In the genomic region with DNA sequence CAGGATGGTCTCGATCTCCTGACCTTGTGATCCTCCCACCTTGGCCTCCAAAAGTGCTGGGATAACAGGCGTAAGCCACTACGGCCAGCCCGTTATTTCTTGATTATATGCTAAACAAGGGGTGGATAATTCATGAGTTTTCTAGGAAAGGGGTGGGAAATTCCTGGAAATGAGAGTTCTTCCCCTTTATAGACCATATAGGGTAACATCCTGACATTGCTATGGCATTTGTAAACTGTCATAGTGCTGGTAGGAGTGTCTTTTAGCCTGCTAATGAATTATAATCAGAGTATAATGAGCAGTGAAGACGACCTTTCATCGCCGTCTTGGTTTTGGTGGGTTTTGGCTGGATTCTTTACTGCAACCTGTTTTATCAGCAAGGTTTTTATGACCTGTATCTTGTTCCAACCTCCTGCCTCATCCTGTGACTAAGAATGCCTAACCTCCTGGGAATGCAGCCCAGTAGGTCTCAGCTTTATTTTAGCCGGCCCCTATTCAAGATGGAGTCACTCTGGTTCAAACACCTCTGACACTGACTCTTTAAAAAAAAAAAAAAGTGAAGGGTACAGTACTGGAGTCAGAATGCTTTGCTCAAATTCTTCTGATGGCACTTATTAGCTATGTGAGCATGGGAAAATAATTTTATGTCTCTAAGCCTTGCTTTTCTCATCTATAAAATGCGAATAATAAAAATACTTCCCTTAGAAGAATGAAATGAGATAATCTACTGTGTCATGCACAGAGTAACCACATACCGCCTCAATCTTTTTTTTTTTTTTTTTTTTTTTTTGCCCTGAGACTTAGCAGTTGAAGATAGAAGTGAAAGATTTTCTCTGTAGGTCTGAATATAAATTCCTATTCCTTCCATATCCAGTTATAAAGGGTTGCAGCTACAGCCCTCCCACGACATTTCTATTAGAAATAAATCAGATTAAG, we compare ENCODE assay signal across 1 cellular context.
TF ChIP-seq lines count a peak whose summit lies in the region.

No MANE protein-coding gene starts in this region.

TF ChIP-seq in K562, 482 proteins besides CTCF, POLR2A, EP300 and RAD21 (continued from another document and continues in another):
- TF ChIP-seq ZNF143 (CRISPR knock-in tag; IDR thresholded peaks at IDR 0.05) (no peak), ZNF212 (CRISPR knock-in tag; IDR thresholded peaks at IDR 0.05) (peak; percentile 94), GTF2F1 (IDR thresholded peaks at IDR 0.05; ENCODE audit: low read depth, low read length) (no peak), MAFF (IDR thresholded peaks at IDR 0.05; ENCODE audit: low read length) (no peak), TBL1XR1 (IDR thresholded peaks at IDR 0.05; ENCODE audit: low read length in 2 of 2) (no peak), ZNF778 (CRISPR knock-in tag; IDR thresholded peaks at IDR 0.05) (no peak), NR4A1 (CRISPR knock-in tag; IDR thresholded peaks at IDR 0.05) (peak; percentile 93), NR4A1 (tag; IDR thresholded peaks at IDR 0.05) (peak; percentile 99), E2F6 (IDR thresholded peaks at IDR 0.05; ENCODE audit: borderline replicate concordance in 1 of 2, extremely low read depth in 1 of 2, insufficient read depth in 1 of 2, insufficient read length in 1 of 2, low read depth in 1 of 2, low read length in 1 of 2, poor library complexity in 1 of 2, severe bottlenecking in 1 of 2) (no peak), NR2F6 (CRISPR knock-in tag; IDR thresholded peaks at IDR 0.05) (peak; percentile 60; the same call in 1 of the 2 replicates), MEF2D (tag; conservative IDR thresholded peaks at IDR 0.05; ENCODE audit: low read depth) (peak; percentile 99), SMARCB1 (IDR thresholded peaks at IDR 0.05; ENCODE audit: insufficient read length, low read depth) (no peak), RBM39 (optimal IDR thresholded peaks at IDR 0.05; ENCODE audit: low read depth, low read length) (no peak), BCOR (IDR thresholded peaks at IDR 0.05) (no peak), HDAC2 (IDR thresholded peaks at IDR 0.05) (no peak), ERF (CRISPR knock-in tag; IDR thresholded peaks at IDR 0.05) (peak; percentile 98), ZNF12 (CRISPR knock-in tag; IDR thresholded peaks at IDR 0.05) (no peak), MYC (IDR thresholded peaks at IDR 0.05; ENCODE audit: low read depth, low read length) (no peak), MYC (CRISPR knock-in tag; IDR thresholded peaks at IDR 0.05; ENCODE audit: borderline replicate concordance, low read depth) (peak; percentile 98), MITF (IDR thresholded peaks at IDR 0.05) (no peak), ZNF764 (CRISPR knock-in tag; IDR thresholded peaks at IDR 0.05; ENCODE audit: low read depth) (no peak), TCF3 (CRISPR knock-in tag; IDR thresholded peaks at IDR 0.05) (no peak), BMI1 (IDR thresholded peaks at IDR 0.05; ENCODE audit: low read length) (no peak), ZNF165 (CRISPR knock-in tag; IDR thresholded peaks at IDR 0.05; ENCODE audit: borderline replicate concordance) (peak; percentile 79; the same call in 1 of the 2 replicates), SRF (CRISPR knock-in tag; IDR thresholded peaks at IDR 0.05) (peak; percentile 91 to 99), HEY1 (CRISPR knock-in tag; IDR thresholded peaks at IDR 0.05; ENCODE audit: borderline replicate concordance) (no peak), ZFPM2 (CRISPR knock-in tag; IDR thresholded peaks at IDR 0.05) (peak; percentile 96; the same call in 1 of the 2 replicates), CAMTA2 (CRISPR knock-in tag; conservative IDR thresholded peaks at IDR 0.05) (no peak), HOMEZ (CRISPR knock-in tag; IDR thresholded peaks at IDR 0.05) (peak; percentile 94; the same call in 1 of the 2 replicates), CREB1 (IDR thresholded peaks at IDR 0.05) (no peak), CREB1 (CRISPR knock-in tag; IDR thresholded peaks at IDR 0.05) (no peak), ZBTB17 (CRISPR knock-in tag; IDR thresholded peaks at IDR 0.05) (peak; percentile 94), SIX5 (IDR thresholded peaks at IDR 0.05; ENCODE audit: borderline replicate concordance in 1 of 2, insufficient read depth in 1 of 2, low read depth in 1 of 2, low read length in 2 of 2) (no peak), NCOA4 (IDR thresholded peaks at IDR 0.05; ENCODE audit: partially characterized antibody) (no peak), KLF16 (IDR thresholded peaks at IDR 0.05) (no peak), MIER1 (IDR thresholded peaks at IDR 0.05; ENCODE audit: low read depth) (no peak), PHF8 (IDR thresholded peaks at IDR 0.05; ENCODE audit: borderline replicate concordance, low read length) (no peak), ZNF24 (IDR thresholded peaks at IDR 0.05) (no peak), ZFP91 (CRISPR knock-in tag; IDR thresholded peaks at IDR 0.05) (no peak), KAT8 (IDR thresholded peaks at IDR 0.05; ENCODE audit: low read depth) (no peak), PURB (CRISPR knock-in tag; IDR thresholded peaks at IDR 0.05; ENCODE audit: low read depth) (no peak), GMEB1 (CRISPR knock-in tag; IDR thresholded peaks at IDR 0.05) (peak; percentile 73), ZFP36 (IDR thresholded peaks at IDR 0.05; ENCODE audit: low read depth, low read length, partially characterized antibody) (no peak)
- TF ChIP-seq, protein P1, sequence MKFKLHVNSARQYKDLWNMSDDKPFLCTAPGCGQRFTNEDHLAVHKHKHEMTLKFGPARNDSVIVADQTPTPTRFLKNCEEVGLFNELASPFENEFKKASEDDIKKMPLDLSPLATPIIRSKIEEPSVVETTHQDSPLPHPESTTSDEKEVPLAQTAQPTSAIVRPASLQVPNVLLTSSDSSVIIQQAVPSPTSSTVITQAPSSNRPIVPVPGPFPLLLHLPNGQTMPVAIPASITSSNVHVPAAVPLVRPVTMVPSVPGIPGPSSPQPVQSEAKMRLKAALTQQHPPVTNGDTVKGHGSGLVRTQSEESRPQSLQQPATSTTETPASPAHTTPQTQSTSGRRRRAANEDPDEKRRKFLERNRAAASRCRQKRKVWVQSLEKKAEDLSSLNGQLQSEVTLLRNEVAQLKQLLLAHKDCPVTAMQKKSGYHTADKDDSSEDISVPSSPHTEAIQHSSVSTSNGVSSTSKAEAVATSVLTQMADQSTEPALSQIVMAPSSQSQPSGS (CRISPR knock-in tag; IDR thresholded peaks at IDR 0.05) = no peak
- TF ChIP-seq, protein P2, sequence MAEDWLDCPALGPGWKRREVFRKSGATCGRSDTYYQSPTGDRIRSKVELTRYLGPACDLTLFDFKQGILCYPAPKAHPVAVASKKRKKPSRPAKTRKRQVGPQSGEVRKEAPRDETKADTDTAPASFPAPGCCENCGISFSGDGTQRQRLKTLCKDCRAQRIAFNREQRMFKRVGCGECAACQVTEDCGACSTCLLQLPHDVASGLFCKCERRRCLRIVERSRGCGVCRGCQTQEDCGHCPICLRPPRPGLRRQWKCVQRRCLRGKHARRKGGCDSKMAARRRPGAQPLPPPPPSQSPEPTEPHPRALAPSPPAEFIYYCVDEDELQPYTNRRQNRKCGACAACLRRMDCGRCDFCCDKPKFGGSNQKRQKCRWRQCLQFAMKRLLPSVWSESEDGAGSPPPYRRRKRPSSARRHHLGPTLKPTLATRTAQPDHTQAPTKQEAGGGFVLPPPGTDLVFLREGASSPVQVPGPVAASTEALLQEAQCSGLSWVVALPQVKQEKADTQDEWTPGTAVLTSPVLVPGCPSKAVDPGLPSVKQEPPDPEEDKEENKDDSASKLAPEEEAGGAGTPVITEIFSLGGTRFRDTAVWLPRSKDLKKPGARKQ (CRISPR knock-in tag; IDR thresholded peaks at IDR 0.05) = peak; percentile 95
- TF ChIP-seq, protein P3, sequence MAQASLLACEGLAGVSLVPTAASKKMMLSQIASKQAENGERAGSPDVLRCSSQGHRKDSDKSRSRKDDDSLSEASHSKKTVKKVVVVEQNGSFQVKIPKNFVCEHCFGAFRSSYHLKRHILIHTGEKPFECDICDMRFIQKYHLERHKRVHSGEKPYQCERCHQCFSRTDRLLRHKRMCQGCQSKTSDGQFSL (CRISPR knock-in tag; IDR thresholded peaks at IDR 0.05) = no peak
- TF ChIP-seq, protein P3 (tag; IDR thresholded peaks at IDR 0.05) = peak in 1 of 2 experiments; percentile 100; a peak in 2 of 4 replicates
- TF ChIP-seq, protein P4, sequence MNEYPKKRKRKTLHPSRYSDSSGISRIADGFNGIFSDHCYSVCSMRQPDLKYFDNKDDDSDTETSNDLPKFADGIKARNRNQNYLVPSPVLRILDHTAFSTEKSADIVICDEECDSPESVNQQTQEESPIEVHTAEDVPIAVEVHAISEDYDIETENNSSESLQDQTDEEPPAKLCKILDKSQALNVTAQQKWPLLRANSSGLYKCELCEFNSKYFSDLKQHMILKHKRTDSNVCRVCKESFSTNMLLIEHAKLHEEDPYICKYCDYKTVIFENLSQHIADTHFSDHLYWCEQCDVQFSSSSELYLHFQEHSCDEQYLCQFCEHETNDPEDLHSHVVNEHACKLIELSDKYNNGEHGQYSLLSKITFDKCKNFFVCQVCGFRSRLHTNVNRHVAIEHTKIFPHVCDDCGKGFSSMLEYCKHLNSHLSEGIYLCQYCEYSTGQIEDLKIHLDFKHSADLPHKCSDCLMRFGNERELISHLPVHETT (CRISPR knock-in tag; conservative IDR thresholded peaks at IDR 0.05 in 1 of 2, IDR thresholded peaks at IDR 0.05 in 1 of 2) = peak in 1 of 2 experiments; percentile 99; a peak in 2 of 4 replicates
- TF ChIP-seq, protein P5, sequence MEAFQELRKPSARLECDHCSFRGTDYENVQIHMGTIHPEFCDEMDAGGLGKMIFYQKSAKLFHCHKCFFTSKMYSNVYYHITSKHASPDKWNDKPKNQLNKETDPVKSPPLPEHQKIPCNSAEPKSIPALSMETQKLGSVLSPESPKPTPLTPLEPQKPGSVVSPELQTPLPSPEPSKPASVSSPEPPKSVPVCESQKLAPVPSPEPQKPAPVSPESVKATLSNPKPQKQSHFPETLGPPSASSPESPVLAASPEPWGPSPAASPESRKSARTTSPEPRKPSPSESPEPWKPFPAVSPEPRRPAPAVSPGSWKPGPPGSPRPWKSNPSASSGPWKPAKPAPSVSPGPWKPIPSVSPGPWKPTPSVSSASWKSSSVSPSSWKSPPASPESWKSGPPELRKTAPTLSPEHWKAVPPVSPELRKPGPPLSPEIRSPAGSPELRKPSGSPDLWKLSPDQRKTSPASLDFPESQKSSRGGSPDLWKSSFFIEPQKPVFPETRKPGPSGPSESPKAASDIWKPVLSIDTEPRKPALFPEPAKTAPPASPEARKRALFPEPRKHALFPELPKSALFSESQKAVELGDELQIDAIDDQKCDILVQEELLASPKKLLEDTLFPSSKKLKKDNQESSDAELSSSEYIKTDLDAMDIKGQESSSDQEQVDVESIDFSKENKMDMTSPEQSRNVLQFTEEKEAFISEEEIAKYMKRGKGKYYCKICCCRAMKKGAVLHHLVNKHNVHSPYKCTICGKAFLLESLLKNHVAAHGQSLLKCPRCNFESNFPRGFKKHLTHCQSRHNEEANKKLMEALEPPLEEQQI (IDR thresholded peaks at IDR 0.05) = no peak
